Comparison of ENCODE assay signal across 8 cellular contexts in the genomic region with DNA sequence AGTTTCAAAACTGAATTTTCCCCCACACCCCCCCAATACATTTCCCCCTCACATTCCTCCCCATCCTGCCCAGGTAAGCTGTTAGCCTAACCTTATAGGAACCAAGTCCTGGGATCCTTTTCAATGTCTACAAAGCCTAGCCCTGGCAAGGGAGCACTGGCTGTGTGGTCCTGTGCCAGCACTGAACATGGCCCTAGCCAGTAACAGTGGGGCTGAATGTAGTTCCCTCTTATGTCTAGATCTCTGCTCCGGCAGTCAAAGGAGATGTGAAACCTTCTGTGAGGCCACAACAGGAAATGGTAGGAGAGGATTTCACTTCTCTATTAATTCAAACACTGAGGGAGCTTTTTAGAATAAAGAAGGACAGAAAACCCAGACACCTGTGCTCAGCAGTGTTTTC. TPM values are rescaled to one million over a fixed set of nuclear protein-coding genes. Genes with fewer than 3 reads are reported as not detected.
A peak's percentile ranks its signal among the peaks of the same experiment; 100 is the strongest.
DNase-seq lines count a peak whose midpoint lies in the region; ATAC-seq and TF ChIP-seq lines count a peak whose summit lies in the region.

No MANE protein-coding gene starts in this region.

- H3K27ac Mint-ChIP-seq in central memory CD8-positive, alpha-beta T cell (ENCODE audit: low read depth) = peak overlapping the region; percentile 79

- H3K4me1 Mint-ChIP-seq in central memory CD8-positive, alpha-beta T cell = peaks cover 81% of the 10 kb centered on the region

- no peaks in the 10 kb centered on the region for H3K9me3 Mint-ChIP-seq in central memory CD8-positive, alpha-beta T cell

- peak; percentile 43 for ATAC-seq in GM21737 (IDR thresholded peaks at IDR 0.05; ENCODE audit: unreplicated experiment)
- ATAC-seq in central memory CD8-positive, alpha-beta T cell (replicated peaks; ENCODE audit: extremely low read depth, poor library complexity, severe bottlenecking) = peak; percentile 45

- no peaks in the 10 kb centered on the region for H3K36me3 ChIP-seq in thymus (ENCODE audit: control insufficient read depth, insufficient read depth)

- 4% methylated on average over 1 of the region's 1 CpG for WGBS in thymus

- in situ Hi-C loops in GM13977 (cut with MboI; ENCODE audit: low pct_unique_long_range_greater_than_20kb, low sequenced_read_pairs, unreplicated experiment) = no loop called here

- H3K4me1 ChIP-seq in thymus (ENCODE audit: control insufficient read depth, insufficient read depth, low read length) = peaks cover 17% of the 10 kb centered on the region

- TF ChIP-seq CTCF in GM13977 (IDR thresholded peaks at IDR 0.05; ENCODE audit: extremely low read depth, insufficient read depth, missing control alignments) = no peak

- H3K27me3 Mint-ChIP-seq in central memory CD8-positive, alpha-beta T cell = no peaks in the 10 kb centered on the region

- DNase-seq in GM13977 (ENCODE audit: low spot score) (peak; percentile 56), NOMO-1 (lab: John Stamatoyannopoulos, UW; ENCODE audit: unreplicated experiment in 2 of 2) (peak; percentile 88 to 96), NCI-H2196 treated with DMSO at 0.1 percent for 48 hours (lab: John Stamatoyannopoulos, UW; ENCODE audit: unreplicated experiment) (no peak), NCI-H2171 (lab: John Stamatoyannopoulos, UW) (no peak), HuH-7 (ENCODE audit: low spot score) (no peak)
- DNase-seq in central memory CD8-positive, alpha-beta T cell (ENCODE audit: low spot score in 2 of 2) = peak in 1 of 2 donors; percentile 43

- H3K36me3 Mint-ChIP-seq in central memory CD8-positive, alpha-beta T cell (ENCODE audit: insufficient read depth) = peaks cover 9% of the 10 kb centered on the region

- peak overlapping the region; percentile 13 for H3K4me3 ChIP-seq in thymus (ENCODE audit: low read length)

- peak overlapping the region; percentile 82 for H3K27ac ChIP-seq in thymus (ENCODE audit: low read depth)

- H3K9me3 ChIP-seq in thymus (ENCODE audit: control insufficient read depth) = no peaks in the 10 kb centered on the region

- peak overlapping the region; percentile 80 for H3K4me3 Mint-ChIP-seq in central memory CD8-positive, alpha-beta T cell

- H3K27me3 ChIP-seq in thymus (ENCODE audit: control insufficient read depth, insufficient read depth) = no peaks in the 10 kb centered on the region

RNA-seq across cellular contexts. Expression of a gene that starts 3.4 kb away (rescaled TPM):
- 71.0 TPM for polyA plus RNA-seq in thymus

RNA-seq across cellular contexts. Expression of a gene that starts 8.6 kb away (rescaled TPM):
- polyA plus RNA-seq in thymus = 161 TPM

RNA-seq across cellular contexts. Expression of a gene that starts 24.1 kb away (rescaled TPM):
- polyA plus RNA-seq in thymus = 119 TPM

Comparison
In these comparisons a context has a peak if more than half of its experiments do, and no peak if none do; other contexts are left out.
1. DNase-seq: peak in GM13977 (single experiment) and NOMO-1 (2 of 2); none in NCI-H2196 treated with DMSO at 0.1 percent for 48 hours (single experiment), NCI-H2171 (single experiment) and HuH-7 (single experiment).